23 cellular contexts compared by ENCODE assay signal in the genomic region with DNA sequence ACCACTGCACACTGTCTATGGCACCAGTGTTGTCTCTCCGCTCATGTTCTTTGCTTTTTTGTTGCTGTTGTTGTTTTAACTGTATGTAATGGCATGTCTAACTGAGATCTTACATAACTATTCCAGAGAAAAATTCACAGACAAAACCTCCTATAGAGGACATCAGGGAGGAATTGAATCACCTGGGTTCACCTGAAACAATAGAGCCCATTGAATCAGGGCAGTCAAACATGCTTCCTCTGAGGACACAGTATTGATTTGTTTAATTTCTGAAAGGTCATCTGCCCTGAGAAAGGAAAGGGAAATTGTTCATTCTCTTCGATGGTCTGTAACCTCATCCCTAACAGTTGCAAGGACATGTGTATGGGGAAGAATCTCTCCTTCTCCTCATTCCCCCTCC.
"Had no signal": no experiment of that assay in that cellular context is flagged by ENCODE, and none has a peak within 500 bp of the region (broad histone marks: within the 10 kb centered on the region; RNA-seq: fewer than 3 reads in every experiment).

No MANE protein-coding gene starts in this region.

- DNase-seq: activated CD4-positive, CD25-positive, alpha-beta regulatory T cell; activated CD8-positive, alpha-beta memory T cell treated with anti-CD3 and anti-CD28 coated beads, Interleukin-2, amount 50 U/mL, for 48 hours; activated CD8-positive, alpha-beta T cell treated with anti-CD3 and anti-CD28 coated beads, Interleukin-2, amount 10 ng/mL, durations not matched to agents 7 days and 5 days; activated naive CD4-positive, alpha-beta T cell treated with anti-CD3 and anti-CD28 coated beads, Interleukin-2, amount 50 U/mL, for 16 hours; activated naive CD8-positive, alpha-beta T cell treated with anti-CD3 and anti-CD28 coated beads, Interleukin-2, amount 10 ng/mL, durations not matched to agents 7 days and 5 days; activated T-cell treated with anti-CD3 and anti-CD28 coated beads, Interleukin-2, amount 50 U/mL, for 1 hour; adrenal gland; anterior cingulate cortex; cerebellar nuclear complex; colonic mucosa; MG63; MV-4-11; NCI-H1092 treated with DMSO at 0.1 percent for 48 hours; NCI-H1436; NCI-H187 treated with DMSO at 0.1 percent for 48 hours; NCI-H2081 treated with DMSO at 0.1 percent for 48 hours; NCI-H446; NCI-H524; PC-9; SHP77 treated with DMSO at 0.1 percent for 48 hours; T-cell; T-helper 2 cell; T1000 had no signal

- H3K9me3 Mint-ChIP-seq: activated naive CD8-positive, alpha-beta T cell treated with anti-CD3 and anti-CD28 coated beads, Interleukin-2, amount 10 ng/mL, durations not matched to agents 7 days and 5 days; T-cell had no signal

- H3K36me3 Mint-ChIP-seq: activated naive CD8-positive, alpha-beta T cell treated with anti-CD3 and anti-CD28 coated beads, Interleukin-2, amount 10 ng/mL, durations not matched to agents 7 days and 5 days; T-cell had no signal

- ATAC-seq: activated CD8-positive, alpha-beta T cell treated with anti-CD3 and anti-CD28 coated beads, Interleukin-2, amount 10 ng/mL, durations not matched to agents 7 days and 5 days; T-cell had no signal

- H3K27ac Mint-ChIP-seq: activated CD8-positive, alpha-beta T cell treated with anti-CD3 and anti-CD28 coated beads, Interleukin-2, amount 10 ng/mL, durations not matched to agents 7 days and 5 days; activated naive CD8-positive, alpha-beta T cell treated with anti-CD3 and anti-CD28 coated beads, Interleukin-2, amount 10 ng/mL, durations not matched to agents 7 days and 5 days; T-cell had no signal

- H3K4me3 Mint-ChIP-seq: activated CD8-positive, alpha-beta T cell treated with anti-CD3 and anti-CD28 coated beads, Interleukin-2, amount 10 ng/mL, durations not matched to agents 7 days and 5 days; activated naive CD8-positive, alpha-beta T cell treated with anti-CD3 and anti-CD28 coated beads, Interleukin-2, amount 10 ng/mL, durations not matched to agents 7 days and 5 days; T-cell had no signal

- H3K4me1 Mint-ChIP-seq: activated naive CD8-positive, alpha-beta T cell treated with anti-CD3 and anti-CD28 coated beads, Interleukin-2, amount 10 ng/mL, durations not matched to agents 7 days and 5 days; T-cell had no signal

- H3K27me3 Mint-ChIP-seq: activated naive CD8-positive, alpha-beta T cell treated with anti-CD3 and anti-CD28 coated beads, Interleukin-2, amount 10 ng/mL, durations not matched to agents 7 days and 5 days; T-cell had no signal
